In the genomic region with DNA sequence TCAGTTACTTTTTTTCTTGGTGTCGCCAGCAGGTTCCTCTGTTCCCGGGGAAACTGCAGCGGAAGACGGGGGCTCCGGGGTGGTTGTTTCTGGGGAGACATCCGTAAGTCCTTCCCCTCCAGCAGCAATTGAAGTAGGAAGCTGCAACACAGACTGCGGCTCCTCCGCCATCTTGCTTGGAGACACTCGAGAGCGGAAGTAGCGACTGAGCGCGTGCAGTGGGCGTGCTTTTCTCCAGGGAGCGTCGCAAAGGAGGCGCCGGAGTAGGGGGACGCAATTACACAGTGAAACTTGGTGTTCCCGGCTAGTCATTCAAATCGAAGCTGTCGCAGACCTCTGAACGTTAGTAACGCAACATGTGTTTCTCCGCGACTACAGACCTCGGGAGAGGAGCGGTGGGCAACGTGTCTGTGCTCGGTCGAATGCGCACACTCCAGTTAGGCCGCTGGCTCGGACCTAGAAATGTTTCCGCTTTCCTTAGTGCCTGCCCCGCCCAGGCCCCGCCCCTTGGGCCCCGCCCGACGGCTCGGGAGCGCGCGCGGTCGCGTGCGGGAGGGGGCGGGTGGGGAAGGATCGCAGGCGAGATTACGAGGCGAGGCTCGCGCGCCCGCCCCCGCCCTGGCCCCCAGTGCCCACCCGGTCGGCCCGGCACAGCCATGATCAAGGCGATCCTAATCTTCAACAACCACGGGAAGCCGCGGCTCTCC, we compare ENCODE assay signal across 8 cellular contexts. TPM values are rescaled to one million over a fixed set of nuclear protein-coding genes. Genes with fewer than 3 reads are reported as not detected.
DNase-seq lines count a peak whose midpoint lies in the region; ATAC-seq and TF ChIP-seq lines count a peak whose summit lies in the region.

Gene AP3S1, plus strand, starts transcription at position 554 of the 707 bp plus-strand sequence. Its CDS starts 103 bp downstream, at position 657.
Gene ATG12, minus strand, starts transcription at position 184 of the 707 bp plus-strand sequence. Its CDS starts 13 bp downstream, at position 171.

- TF ChIP-seq CTCF in C4-2B (conservative IDR thresholded peaks at IDR 0.05) (no peak), coronary artery (IDR thresholded peaks at IDR 0.05) (no peak)

- H3K36me3 Mint-ChIP-seq in activated CD4-positive, alpha-beta T cell treated with anti-CD3 and anti-CD28 coated beads, Interleukin-2, amount 10 ng/mL, durations not matched to agents 7 days and 5 days (ENCODE audit: low read depth): peaks cover 23% of the 10 kb centered on the region

- H3K4me3 Mint-ChIP-seq in activated CD4-positive, alpha-beta T cell treated with anti-CD3 and anti-CD28 coated beads, Interleukin-2, amount 10 ng/mL, durations not matched to agents 7 days and 5 days: peak within 1 kb of the TSS; percentile 99

- peak within 1 kb of the TSS; percentile 87 for H3K4me3 ChIP-seq in coronary artery

- ATAC-seq in GM19372 (IDR thresholded peaks at IDR 0.05; ENCODE audit: low read depth, unreplicated experiment) (peak; percentile 78), HG03521 (IDR thresholded peaks at IDR 0.05; ENCODE audit: unreplicated experiment) (peak; percentile 84), left colon (peak; percentile 95)

- intact Hi-C loops in left colon (cut with DNase I, micrococcal nuclease): no loop called here

- CTCF ChIA-PET in activated CD4-positive, alpha-beta T cell treated with anti-CD3 and anti-CD28 coated beads, Interleukin-2, amount 10 ng/mL, durations not matched to agents 7 days and 5 days (lab: Charles Lee): interaction anchor here (0.6 to 1.9 kb wide), 3 partner anchors 195 to 741 kb away, joined by 3 to 6 read pairs (median 3); no protein-coding TSS in a partner anchor

- no peaks in the 10 kb centered on the region for H3K9me3 Mint-ChIP-seq in activated CD4-positive, alpha-beta T cell treated with anti-CD3 and anti-CD28 coated beads, Interleukin-2, amount 10 ng/mL, durations not matched to agents 7 days and 5 days

- peak within 1 kb of the TSS; percentile 100 for H3K27ac Mint-ChIP-seq in activated CD4-positive, alpha-beta T cell treated with anti-CD3 and anti-CD28 coated beads, Interleukin-2, amount 10 ng/mL, durations not matched to agents 7 days and 5 days

- peak; percentile 97 for DNase-seq in NCI-H69 (lab: John Stamatoyannopoulos, UW)
- DNase-seq in activated CD4-positive, alpha-beta T cell treated with anti-CD3 and anti-CD28 coated beads, Interleukin-2, amount 10 ng/mL, durations not matched to agents 7 days and 5 days: peak; percentile 93
- peak; percentile 93 for DNase-seq in coronary artery (ENCODE audit: low spot score)
- DNase-seq in left colon: peak; percentile 92 to 95
- peak; percentile 83 to 88 for DNase-seq in stimulated activated CD4-positive, alpha-beta T cell treated with anti-CD3 and anti-CD28 coated beads, Interleukin-1b, Interleukin-23, amount 100 ng/mL, for 4 hours (ENCODE audit: low read depth in 2 of 2)

- H3K27ac ChIP-seq in C4-2B (peak within 1 kb of the TSS; percentile 84), coronary artery (peak within 1 kb of the TSS; percentile 89 to 93)

- POLR2A ChIA-PET in activated CD4-positive, alpha-beta T cell treated with anti-CD3 and anti-CD28 coated beads, Interleukin-2, amount 10 ng/mL, durations not matched to agents 7 days and 5 days (lab: Charles Lee): no interaction called here

- H3K27me3 Mint-ChIP-seq in activated CD4-positive, alpha-beta T cell treated with anti-CD3 and anti-CD28 coated beads, Interleukin-2, amount 10 ng/mL, durations not matched to agents 7 days and 5 days: no peaks in the 10 kb centered on the region

- H3K4me1 Mint-ChIP-seq in activated CD4-positive, alpha-beta T cell treated with anti-CD3 and anti-CD28 coated beads, Interleukin-2, amount 10 ng/mL, durations not matched to agents 7 days and 5 days: peaks cover 55% of the 10 kb centered on the region

RNA-seq across cellular contexts. Expression of gene AP3S1, which starts in this region (rescaled TPM):
- 10 to 100 TPM; 68.8 to 74.0 TPM for total RNA-seq in activated CD4-positive, alpha-beta T cell treated with anti-CD3 and anti-CD28 coated beads, Interleukin-2, amount 10 ng/mL, durations not matched to agents 7 days and 5 days
- total RNA-seq in left colon: 10 to 100 TPM; 73.4 to 90.4 TPM

RNA-seq across cellular contexts. Expression of gene ATG12, which starts in this region (rescaled TPM):
- 10 to 100 TPM; 44.5 to 48.2 TPM for total RNA-seq in activated CD4-positive, alpha-beta T cell treated with anti-CD3 and anti-CD28 coated beads, Interleukin-2, amount 10 ng/mL, durations not matched to agents 7 days and 5 days
- total RNA-seq in left colon: 10 to 100 TPM; 31.2 to 32.8 TPM

Comparison
In these comparisons a context has a peak if more than half of its experiments do, and no peak if none do; other contexts are left out.
1. Peak in every context shown above with its lines: DNase-seq, ATAC-seq, H3K4me3 ChIP-seq and H3K27ac ChIP-seq.